Comparison of ENCODE assay signal across 10 cellular contexts in genomic region chr15:51782357-51782896, GRCh38. TPM values are rescaled to one million over a fixed set of nuclear protein-coding genes. Genes with fewer than 3 reads are reported as not detected.
DNase-seq lines count a peak whose midpoint lies in the region; ATAC-seq and TF ChIP-seq lines count a peak whose summit lies in the region.
"Had no signal": no experiment of that assay in that cellular context is flagged by ENCODE, and none has a peak within 500 bp of the region (broad histone marks: within the 10 kb centered on the region; RNA-seq: fewer than 3 reads in every experiment).

No MANE protein-coding gene starts in this region.

- TF ChIP-seq CTCF in IMR-90 (conservative IDR thresholded peaks at IDR 0.05; ENCODE audit: low read depth, low read length) (peak; percentile 28; the same call in 1 of the 2 replicates), VCaP (conservative IDR thresholded peaks at IDR 0.05) (peak; percentile 36; the same call in 1 of the 2 replicates), vagina (IDR thresholded peaks at IDR 0.05) (no peak)

- no peak overlapping the region for H3K4ac ChIP-seq in IMR-90 (ENCODE audit: low read depth, low read length)

- no peak overlapping the region for H3K23ac ChIP-seq in IMR-90 (ENCODE audit: low read depth, low read length)

- H4K91ac ChIP-seq in IMR-90 (ENCODE audit: insufficient read depth, low read depth, low read length), result no peak overlapping the region

- H3K27me3 ChIP-seq in IMR-90 (ENCODE audit: control insufficient read depth, insufficient read depth, low read length) (no peaks in the 10 kb centered on the region), HAP-1 (ENCODE audit: low read depth) (no peaks in the 10 kb centered on the region), vagina (no peaks in the 10 kb centered on the region)
- H3K27me3 ChIP-seq: Peyer's patch had no signal

- in situ Hi-C loops in IMR-90 (cut with MboI; ENCODE audit: low sequenced_read_pairs) (no loop called here), HAP-1 (cut with MboI; ENCODE audit: low sequenced_read_pairs) (no loop called here)

- no peak overlapping the region for H2BK5ac ChIP-seq in IMR-90 (ENCODE audit: low read depth, low read length, poor library complexity, severe bottlenecking)

- 0 out of 2 replicates have a peak, but pooled peaks cover 2% of the 10 kb centered on the region for H3K36me3 ChIP-seq in IMR-90 (ENCODE audit: control insufficient read depth, insufficient read depth, low read length)
- H3K36me3 ChIP-seq in HAP-1 (replicated peaks), result peaks cover 4% of the 10 kb centered on the region; the same call in 1 of the 2 replicates
- H3K36me3 ChIP-seq in vagina, result peaks cover 0 to 47% of the 10 kb centered on the region in 2 donors

- H3K4me1 ChIP-seq in IMR-90 (ENCODE audit: control insufficient read depth, insufficient read depth, low read length) (no peaks in the 10 kb centered on the region), HAP-1 (no peaks in the 10 kb centered on the region), vagina (no peaks in the 10 kb centered on the region)
- H3K4me1 ChIP-seq: Peyer's patch had no signal

- H2AK5ac ChIP-seq in IMR-90 (ENCODE audit: low read depth, low read length), result no peak overlapping the region

- no peak overlapping the region for H2AFZ ChIP-seq in IMR-90 (replicated peaks; ENCODE audit: low read length, poor library complexity)

- no peaks in the 10 kb centered on the region for H3K79me1 ChIP-seq in IMR-90 (ENCODE audit: low read depth in 1 of 2, low read length in 2 of 2)

- no peak overlapping the region for H2BK15ac ChIP-seq in IMR-90 (ENCODE audit: low read depth, low read length)

- H3K4me3 ChIP-seq in IMR-90 (ENCODE audit: insufficient read depth, low read depth, low read length), result no peak overlapping the region
- no peak overlapping the region for H3K4me3 ChIP-seq in HAP-1
- H3K4me3 ChIP-seq in vagina, result no peak overlapping the region
- H3K4me3 ChIP-seq: Peyer's patch had no signal

- WGBS in IMR-90 (ENCODE audit: extremely low coverage in 2 of 2, insufficient read length in 1 of 2), 2 experiments, result 78% methylated on average over 3 of the region's 7 CpGs; no CpG with 5 or more reads in 1 of the 2 experiments

- dilution Hi-C loops in IMR-90 (cut with HindIII; ENCODE audit: low sequenced_read_pairs, unreplicated experiment), result no loop called here

- H2AK9ac ChIP-seq in IMR-90 (replicated peaks; ENCODE audit: low read depth, low read length, poor library complexity), result no peak overlapping the region

- no peak overlapping the region for H3K9ac ChIP-seq in IMR-90 (ENCODE audit: low read depth, low read length)

- no peak overlapping the region for H2BK120ac ChIP-seq in IMR-90 (ENCODE audit: low read depth, low read length)

- no peak overlapping the region for H4K8ac ChIP-seq in IMR-90 (ENCODE audit: low read depth in 2 of 2, low read length in 2 of 2)

- H2BK20ac ChIP-seq in IMR-90 (ENCODE audit: low read depth, low read length), result no peak overlapping the region

- no peak overlapping the region for H3K4me2 ChIP-seq in IMR-90 (ENCODE audit: low read depth, low read length)

- no peak overlapping the region for H3K14ac ChIP-seq in IMR-90 (replicated peaks; ENCODE audit: low read depth, low read length)

- intact Hi-C loops in IMR-90 (cut with micrococcal nuclease), result loop anchor here (10.0 kb wide), 1 partner anchor 442 kb away; no protein-coding TSS in a partner anchor
- intact Hi-C loops in left colon (cut with DNase I, micrococcal nuclease), result no loop called here
- intact Hi-C loops in vagina (cut with DNase I), result no loop called here

- H3K9me1 ChIP-seq in IMR-90 (ENCODE audit: insufficient read depth, low read length), result no peaks in the 10 kb centered on the region

- ATAC-seq in IMR-90 (ENCODE audit: low read depth) (no peak), left colon (peak; percentile 38), HG02571 (IDR thresholded peaks at IDR 0.05; ENCODE audit: unreplicated experiment) (no peak), HG03457 (IDR thresholded peaks at IDR 0.05; ENCODE audit: unreplicated experiment) (no peak)
- ATAC-seq: right cardiac atrium had no signal

- H3K9me3 ChIP-seq in IMR-90 (ENCODE audit: control insufficient read depth, insufficient read depth, low read length) (no peaks in the 10 kb centered on the region), HAP-1 (no peaks in the 10 kb centered on the region), vagina (no peaks in the 10 kb centered on the region)
- H3K9me3 ChIP-seq: Peyer's patch had no signal

- H4K5ac ChIP-seq in IMR-90 (ENCODE audit: low read depth, low read length), result no peak overlapping the region

- CTCF ChIA-PET in IMR-90 (lab: Yijun Ruan, JAX), result interaction anchor here (2.4 kb wide), 1 partner anchor 132 kb away, joined by 6 read pairs; no protein-coding TSS in a partner anchor

- TF ChIP-seq POLR2A in IMR-90 (IDR thresholded peaks at IDR 0.05; ENCODE audit: low read depth, low read length), result no peak
- no peak for TF ChIP-seq POLR2A in vagina (IDR thresholded peaks at IDR 0.05)

- no peaks in the 10 kb centered on the region for H4K20me1 ChIP-seq in IMR-90 (ENCODE audit: insufficient read depth, low read length)

- peak; percentile 45 for TF ChIP-seq RAD21 in IMR-90 (IDR thresholded peaks at IDR 0.05; ENCODE audit: low read length)

- DNase-seq in Daoy (ENCODE audit: low read depth), result peak; percentile 58
- DNase-seq in IMR-90, result no peak
- DNase-seq in left colon, result no peak
- DNase-seq in HAP-1 (ENCODE audit: low spot score in 2 of 2), result no peak
- no peak for DNase-seq in vagina (ENCODE audit: extremely low spot score in 2 of 2)
- DNase-seq: Peyer's patch, right cardiac atrium had no signal

- POLR2A ChIA-PET in IMR-90 (lab: Charles Lee; ENCODE audit: unreplicated experiment), result no interaction called here

- H3K18ac ChIP-seq in IMR-90 (ENCODE audit: low read depth, low read length), result no peak overlapping the region

- BruUV-seq in IMR-90 (replicated peaks; lab: Mats Ljungman, UMichigan), result no TSS peak

- no peak overlapping the region for H3K56ac ChIP-seq in IMR-90 (ENCODE audit: extremely low read depth, insufficient read depth, low read length)

- H3K27ac ChIP-seq in IMR-90 (ENCODE audit: insufficient read depth, low read length) (no peak overlapping the region), VCaP (no peak overlapping the region), vagina (no peak overlapping the region)
- H3K27ac ChIP-seq: Peyer's patch had no signal

TF ChIP-seq in IMR-90, 13 proteins besides CTCF, POLR2A, EP300 and RAD21:
- TF ChIP-seq CHD1 (IDR thresholded peaks at IDR 0.05; ENCODE audit: low read depth, low read length) (no peak), RCOR1 (IDR thresholded peaks at IDR 0.05; ENCODE audit: insufficient replicate concordance, low read length) (no peak), FOS (IDR thresholded peaks at IDR 0.05; ENCODE audit: low read depth, low read length) (no peak), BHLHE40 (IDR thresholded peaks at IDR 0.05; ENCODE audit: low read depth, low read length) (no peak), SMC3 (IDR thresholded peaks at IDR 0.05; ENCODE audit: low read depth, low read length) (no peak), ELK1 (IDR thresholded peaks at IDR 0.05; ENCODE audit: borderline replicate concordance, low read depth, low read length) (no peak), MAZ (IDR thresholded peaks at IDR 0.05; ENCODE audit: borderline replicate concordance, low read depth, low read length) (no peak), USF2 (IDR thresholded peaks at IDR 0.05; ENCODE audit: low read depth, low read length) (no peak)

RNA-seq across cellular contexts. Expression of gene TMOD2, which starts 31.0 kb away (rescaled TPM):
- 8.7 and 15.5 TPM in 2 replicates for total RNA-seq in Daoy (2014; rRNA removed; shearing (Covaris generic))
- total RNA-seq in IMR-90 (2012; rRNA removed), result 5.4 and 6.9 TPM in 2 replicates
- polyA plus RNA-seq in IMR-90 (2012; rRNA removed), result 1.7 and 2.8 TPM in 2 replicates
- polyA plus RNA-seq in IMR-90 (2012; cell fraction: cytosol; rRNA removed), result 0.48 and 0.64 TPM in 2 replicates
- polyA plus RNA-seq in IMR-90 (2012; cell fraction: nucleus; rRNA removed; ENCODE audit: low replicate concordance), result 0.39 and 2.6 TPM in 2 replicates
- 1 to 10 TPM; 3.0 to 7.5 TPM for total RNA-seq in left colon
- 18.4 TPM for total RNA-seq in vagina

RNA-seq across cellular contexts. Expression of gene LYSMD2, which starts 45.0 kb away (rescaled TPM):
- 60.3 and 61.0 TPM in 2 replicates for total RNA-seq in Daoy (2014; rRNA removed; shearing (Covaris generic))
- total RNA-seq in IMR-90 (2012; rRNA removed) (5.9 and 7.2 TPM in 2 replicates), left colon (1 to 10 TPM; 6.6 to 7.3 TPM), vagina (16.9 TPM)
- polyA plus RNA-seq in IMR-90 (2012; rRNA removed), result 5.6 and 6.0 TPM in 2 replicates
- 4.4 and 6.9 TPM in 2 replicates for polyA plus RNA-seq in IMR-90 (2012; cell fraction: cytosol; rRNA removed)
- 2.1 and 5.4 TPM in 2 replicates for polyA plus RNA-seq in IMR-90 (2012; cell fraction: nucleus; rRNA removed; ENCODE audit: low replicate concordance)

RNA-seq across cellular contexts. Expression of gene TMOD3, which starts 47.0 kb away (rescaled TPM):
- total RNA-seq in Daoy (2014; rRNA removed; shearing (Covaris generic)), result 98.5 and 104 TPM in 2 replicates
- total RNA-seq in IMR-90 (2012; rRNA removed) (22.0 and 51.1 TPM in 2 replicates), left colon (10 to 100 TPM; 63.5 to 72.2 TPM), vagina (28.5 TPM)
- polyA plus RNA-seq in IMR-90 (2012; rRNA removed), result 7.4 and 10.7 TPM in 2 replicates
- 2.5 and 4.7 TPM in 2 replicates for polyA plus RNA-seq in IMR-90 (2012; cell fraction: cytosol; rRNA removed)
- polyA plus RNA-seq in IMR-90 (2012; cell fraction: nucleus; rRNA removed; ENCODE audit: low replicate concordance), result 2.7 and 5.9 TPM in 2 replicates

Comparison
In these comparisons a context has a peak if more than half of its experiments do, and no peak if none do; other contexts are left out.
1. CTCF ChIP-seq: peak in IMR-90 (single experiment) and VCaP (single experiment); none in vagina (0 of 3).